17 cellular contexts compared by ENCODE assay signal in genomic region chr7:3408814-3409595, GRCh38.
A peak's percentile ranks its signal among the peaks of the same experiment; 100 is the strongest.
DNase-seq lines count a peak whose midpoint lies in the region; ATAC-seq, FAIRE-seq and TF ChIP-seq lines count a peak whose summit lies in the region.
"Had no signal": no experiment of that assay in that cellular context is flagged by ENCODE, and none has a peak within 500 bp of the region (broad histone marks: within the 10 kb centered on the region; RNA-seq: fewer than 3 reads in every experiment).

No MANE protein-coding gene starts in this region.

- H3K9me3 ChIP-seq in BLaER1 (no peaks in the 10 kb centered on the region), GM12878 (replicated peaks; ENCODE audit: control insufficient read depth, insufficient read depth, low read length) (no peaks in the 10 kb centered on the region)
- H3K9me3 ChIP-seq: MG63, mucosa of descending colon had no signal

- H3K4me1 ChIP-seq in BLaER1 (peaks cover 14% of the 10 kb centered on the region), GM12878 (ENCODE audit: control insufficient read depth, insufficient read depth, low read length) (no peaks in the 10 kb centered on the region)

- no peaks in the 10 kb centered on the region for H3K27me3 ChIP-seq in BLaER1
- no peaks in the 10 kb centered on the region for H3K27me3 ChIP-seq in GM12878 (replicated peaks in 1 of 2; ENCODE audit: control insufficient read depth in 2 of 2, insufficient read depth in 2 of 2, low read length in 1 of 2)

- no peak for TF ChIP-seq POLR2A in GM12878 (IDR thresholded peaks at IDR 0.05; ENCODE audit: low read depth, low read length)

- no peak for TF ChIP-seq CTCF in GM12878 (IDR thresholded peaks at IDR 0.05 in 2 of 3, conservative IDR thresholded peaks at IDR 0.05 in 1 of 3; ENCODE audit: control insufficient read depth in 2 of 3, extremely low read depth in 1 of 3, insufficient read depth in 1 of 3, low read depth in 3 of 3, low read length in 3 of 3)

- POLR2A ChIA-PET in GM12878 (lab: Charles Lee), result no interaction called here

- H3K36me3 ChIP-seq in BLaER1 (no peaks in the 10 kb centered on the region), GM12878 (ENCODE audit: control insufficient read depth in 2 of 2, insufficient read depth in 2 of 2, low read length in 1 of 2) (no peaks in the 10 kb centered on the region)
- H3K36me3 ChIP-seq: MG63 had no signal

- DNase-seq in NCI-H2171 treated with DMSO at 0.1 percent for 48 hours (lab: John Stamatoyannopoulos, UW) (peak; percentile 78), GM12878 (ENCODE audit: low read depth, low spot score) (no peak)
- DNase-seq in activated effector memory CD4-positive, alpha-beta T cell treated with anti-CD3 and anti-CD28 coated beads, Interleukin-2, amount 50 U/mL, for 16 hours, result no peak
- DNase-seq: activated CD4-positive, alpha-beta memory T cell treated with anti-CD3 and anti-CD28 coated beads for 36 hours; amniotic stem cell; immature natural killer cell; MG63; mucosa of descending colon; stimulated activated CD4-positive, alpha-beta T cell treated with anti-CD3 and anti-CD28 coated beads, Interleukin-4, amount 100 ng/mL, for 1 hour; stimulated activated naive CD4-positive, alpha-beta T cell treated with Interleukin-2 at 50 U/mL for 16 hours; T-helper 17 cell had no signal

- no peaks in the 10 kb centered on the region for H3K79me2 ChIP-seq in GM12878 (ENCODE audit: control insufficient read depth, insufficient read depth, low read length)

- no peak for FAIRE-seq in GM12878 (lab: Jason Lieb, UNC)
- FAIRE-seq: G401.6 had no signal

- no peaks in the 10 kb centered on the region for H4K20me1 ChIP-seq in BLaER1
- H4K20me1 ChIP-seq in GM12878 (ENCODE audit: control insufficient read depth, insufficient read depth), result no peaks in the 10 kb centered on the region

- no peak overlapping the region for H2AFZ ChIP-seq in GM12878 (ENCODE audit: control insufficient read depth, low read depth, low read length)

- H3K4me3 ChIP-seq in BLaER1 (no peak overlapping the region), GM12878 (no peak overlapping the region)
- H3K4me3 ChIP-seq: MG63, mucosa of descending colon had no signal

- H3K4me2 ChIP-seq in BLaER1 (peak overlapping the region; percentile 33), GM12878 (ENCODE audit: control insufficient read depth, insufficient read depth) (no peak overlapping the region)

- SMC1A ChIA-PET in GM12878 (lab: Charles Lee; ENCODE audit: uncharacterized antibody, unreplicated experiment), result no interaction called here

- H3K9ac ChIP-seq in BLaER1, result no peak overlapping the region
- H3K9ac ChIP-seq in GM12878 (ENCODE audit: control insufficient read depth, insufficient read depth, low read length), result no peak overlapping the region

- TF ChIP-seq EP300 in GM12878 (IDR thresholded peaks at IDR 0.05; ENCODE audit: borderline replicate concordance in 1 of 2, control insufficient read depth in 1 of 2, low read depth in 2 of 2, low read length in 2 of 2), result no peak

- 0% methylated on average over 5 of the region's 5 CpGs for WGBS in GM12878 (ENCODE audit: insufficient coverage, insufficient replicate concordance, low lambda C conversion rate, missing lambda C conversion rate)

- no peak for TF ChIP-seq RAD21 in GM12878 (IDR thresholded peaks at IDR 0.05; ENCODE audit: insufficient read depth, low read depth, low read length)

- in situ Hi-C loops in GM12878 (cut with MboI), result no loop called here

- ATAC-seq in HG02870 (IDR thresholded peaks at IDR 0.05; ENCODE audit: unreplicated experiment) (peak; percentile 48), GM12878 (peak; percentile 52), GM19463 (IDR thresholded peaks at IDR 0.05; ENCODE audit: unreplicated experiment) (no peak), HG03045 (IDR thresholded peaks at IDR 0.05; ENCODE audit: unreplicated experiment) (no peak), HG02759 (IDR thresholded peaks at IDR 0.05; ENCODE audit: unreplicated experiment) (no peak)
- ATAC-seq: mucosa of descending colon, T-helper 17 cell had no signal

- BruUV-seq in GM12878 (replicated peaks; lab: Mats Ljungman, UMichigan), result no TSS peak

- RAD21 ChIA-PET in GM12878 (lab: Charles Lee; ENCODE audit: unreplicated experiment), result no interaction called here

- H3K27ac ChIP-seq in BLaER1, result no peak overlapping the region
- no peak overlapping the region for H3K27ac ChIP-seq in GM12878 (ENCODE audit: control insufficient read depth, insufficient read depth)

- intact Hi-C loops in GM12878 (cut with micrococcal nuclease; ENCODE audit: unreplicated experiment), result no loop called here

- CTCF ChIA-PET in GM12878 (lab: Yijun Ruan, JAX), result no interaction called here

TF ChIP-seq in GM12878, 131 proteins besides CTCF, POLR2A, EP300 and RAD21:
- no peak for TF ChIP-seq ATF7 (IDR thresholded peaks at IDR 0.05; ENCODE audit: low read depth)
- peak; percentile 32 for TF ChIP-seq MTA2 (IDR thresholded peaks at IDR 0.05; ENCODE audit: low read depth)

Comparison
In these comparisons a context has a peak if more than half of its experiments do, and no peak if none do; other contexts are left out.
1. ATAC-seq: peak in HG02870 (single experiment) and GM12878 (single experiment); none in GM19463 (single experiment), HG03045 (single experiment) and HG02759 (single experiment).